In the genomic region with DNA sequence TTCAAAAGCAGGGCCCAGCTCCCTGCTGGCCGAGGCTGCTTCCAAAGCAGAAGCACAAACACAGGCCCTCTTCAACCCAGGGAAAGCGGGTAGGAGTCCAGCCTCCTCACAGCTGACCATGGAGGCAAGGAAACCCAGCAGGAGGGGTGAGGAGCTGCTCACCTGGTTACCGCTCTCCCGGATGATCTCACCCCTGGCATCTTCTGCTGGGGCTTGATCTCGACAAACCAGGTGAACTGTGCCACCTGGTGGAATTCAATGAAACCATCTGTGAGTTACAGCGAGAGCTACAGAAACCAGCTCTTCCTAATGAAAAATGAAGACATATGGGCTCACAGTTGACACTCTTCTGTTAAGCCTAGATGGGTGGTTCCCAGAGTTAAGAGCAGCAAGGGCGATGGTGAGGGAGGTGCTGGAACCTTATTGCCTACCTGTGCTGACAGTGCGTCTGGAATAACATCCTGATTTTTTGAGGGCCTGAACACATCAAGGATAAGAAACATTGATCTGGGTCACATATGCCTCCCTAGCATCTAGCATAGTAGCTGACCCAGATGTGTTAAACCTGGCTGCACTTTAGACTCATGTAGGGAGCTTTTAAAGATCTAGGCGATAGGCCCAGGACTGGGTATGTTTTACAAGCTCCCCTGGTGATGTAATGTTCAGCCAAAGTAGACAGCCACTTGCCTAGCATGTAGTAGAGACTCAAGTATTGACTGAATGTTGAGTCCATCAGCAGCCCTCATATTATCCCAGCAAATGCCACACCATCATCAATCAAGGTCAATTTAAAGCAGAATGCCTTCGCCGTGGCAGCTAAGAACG, we compare ENCODE assay signal across 8 cellular contexts. TPM values are rescaled to one million over a fixed set of nuclear protein-coding genes. Genes with fewer than 3 reads are reported as not detected.
DNase-seq lines count a peak whose midpoint lies in the region; ATAC-seq lines count a peak whose summit lies in the region.

No MANE protein-coding gene starts in this region.

- no peaks in the 10 kb centered on the region for H3K9me3 Mint-ChIP-seq in effector memory CD8-positive, alpha-beta T cell
- H3K9me3 Mint-ChIP-seq in naive B cell: no peaks in the 10 kb centered on the region

- peaks cover 9 to 25% of the 10 kb centered on the region in 2 donors for H3K4me1 Mint-ChIP-seq in effector memory CD8-positive, alpha-beta T cell (ENCODE audit: low read depth in 2 of 2)
- peaks cover 33 to 55% (median 36%) of the 10 kb centered on the region in 3 donors for H3K4me1 Mint-ChIP-seq in naive B cell

- DNase-seq in activated T-cell treated with anti-CD3 and anti-CD28 coated beads for 1 hour (ENCODE audit: low read depth) (peak; percentile 34), activated T-cell treated with anti-CD3 and anti-CD28 coated beads for 4 hours (no peak), NCI-H2107 treated with DMSO at 0.1 percent for 48 hours (lab: John Stamatoyannopoulos, UW; ENCODE audit: unreplicated experiment) (peak; percentile 69), naive B cell (peak; percentile 44), middle frontal gyrus (ENCODE audit: extremely low spot score, low spot score) (no peak)
- DNase-seq in activated CD4-positive, alpha-beta T cell treated with anti-CD3 and anti-CD28 coated beads for 1 hour: peak; percentile 46
- DNase-seq in effector memory CD8-positive, alpha-beta T cell: peak; percentile 38 to 55 (median 54)

- peaks cover 19% of the 10 kb centered on the region for H3K36me3 Mint-ChIP-seq in effector memory CD8-positive, alpha-beta T cell (ENCODE audit: insufficient read depth)
- no peaks in the 10 kb centered on the region for H3K36me3 Mint-ChIP-seq in naive B cell

- no peaks in the 10 kb centered on the region for H3K27me3 Mint-ChIP-seq in effector memory CD8-positive, alpha-beta T cell
- H3K27me3 Mint-ChIP-seq in naive B cell: no peaks in the 10 kb centered on the region

- H3K4me3 Mint-ChIP-seq in effector memory CD8-positive, alpha-beta T cell: no peak overlapping the region
- H3K4me3 Mint-ChIP-seq in naive B cell: peak overlapping the region in 1 of 8 donors; percentile 77

- H3K27ac Mint-ChIP-seq in effector memory CD8-positive, alpha-beta T cell: peak overlapping the region; percentile 51 to 68
- H3K27ac Mint-ChIP-seq in naive B cell: peak overlapping the region in 4 of 6 donors; percentile 13 to 78 (median 56)

- ATAC-seq in HG03025 (IDR thresholded peaks at IDR 0.05; ENCODE audit: low FRiP score, unreplicated experiment): peak; percentile 57
- peak; percentile 33 for ATAC-seq in effector memory CD8-positive, alpha-beta T cell (replicated peaks)
- ATAC-seq in naive B cell (ENCODE audit: low read depth in 2 of 2): peak in 1 of 2 donors; percentile 26

RNA-seq across cellular contexts. Expression of a gene that starts 6.1 kb away (rescaled TPM):
- polyA plus RNA-seq in naive B cell (ENCODE audit: low read depth in 6 of 6): 10 to 100 TPM; 18.5 to 26.6 (median 22.3) TPM

RNA-seq across cellular contexts. Expression of a gene that starts 47.1 kb away (rescaled TPM):
- polyA plus RNA-seq in naive B cell (ENCODE audit: low read depth in 6 of 6): under 1 TPM in 2 of 6 donors, not detected in 4; 0.09 to 0.11 TPM

Comparison
In these comparisons a context has a peak if more than half of its experiments do, and no peak if none do; other contexts are left out.
1. DNase-seq: peak in activated T-cell treated with anti-CD3 and anti-CD28 coated beads for 1 hour (single experiment), NCI-H2107 treated with DMSO at 0.1 percent for 48 hours (single experiment), activated CD4-positive, alpha-beta T cell treated with anti-CD3 and anti-CD28 coated beads for 1 hour (single experiment), effector memory CD8-positive, alpha-beta T cell (3 of 3) and naive B cell (single experiment); none in activated T-cell treated with anti-CD3 and anti-CD28 coated beads for 4 hours (single experiment) and middle frontal gyrus (single experiment).